ENCODE assay signal across 29 cellular contexts in the genomic region with DNA sequence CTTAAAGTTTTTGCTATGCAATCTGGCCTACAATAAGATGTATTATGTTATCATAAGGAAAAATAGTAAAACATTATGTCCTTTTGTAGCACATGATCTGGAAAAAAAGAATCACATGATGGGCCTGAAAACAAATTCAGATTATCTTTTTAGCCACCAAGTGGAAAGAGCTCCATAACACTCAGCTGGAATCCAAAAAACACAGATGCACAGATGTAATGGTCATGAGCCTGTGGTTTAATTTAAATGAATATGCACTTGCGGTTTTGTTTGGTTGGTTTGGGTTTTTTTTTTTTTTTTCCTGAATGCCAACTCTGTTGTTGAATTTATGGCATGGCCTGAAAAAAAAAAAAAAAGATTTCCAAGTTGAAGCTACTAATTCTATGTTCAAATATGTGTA. TPM values are rescaled to one million over a fixed set of nuclear protein-coding genes. Genes with fewer than 3 reads are reported as not detected.
"Had no signal": no experiment of that assay in that cellular context is flagged by ENCODE, and none has a peak within 500 bp of the region (broad histone marks: within the 10 kb centered on the region; RNA-seq: fewer than 3 reads in every experiment).

No MANE protein-coding gene starts in this region.

- H3K4me3 Mint-ChIP-seq: activated CD4-positive, alpha-beta memory T cell treated with anti-CD3 and anti-CD28 coated beads for 36 hours; activated CD4-positive, alpha-beta T cell treated with anti-CD3 and anti-CD28 coated beads for 36 hours; activated naive CD4-positive, alpha-beta T cell treated with anti-CD3 and anti-CD28 coated beads, Interleukin-2, amount 10 ng/mL, durations not matched to agents 7 days and 5 days; activated naive CD8-positive, alpha-beta T cell; activated naive CD8-positive, alpha-beta T cell treated with anti-CD3 and anti-CD28 coated beads, Interleukin-2, amount 50 U/mL, for 24 hours; T-helper 1 cell treated with Interleukin-12 subunit alpha and Interleukin-12 subunit beta and Interleukin-4 antibody, amounts not matched to agents 30 μg/mL and 1 μg/mL, for 36 hours; T-helper 2 cell treated with Interferon-gamma antibody and Interleukin-4, amounts not matched to agents 5 μg/mL and 100 μg/mL, for 36 hours had no signal

- H3K4me3 ChIP-seq: PC-9, SK-N-MC had no signal

- H3K27ac Mint-ChIP-seq: activated CD4-positive, alpha-beta memory T cell treated with anti-CD3 and anti-CD28 coated beads for 36 hours; activated CD4-positive, alpha-beta T cell treated with anti-CD3 and anti-CD28 coated beads for 36 hours; activated naive CD4-positive, alpha-beta T cell treated with anti-CD3 and anti-CD28 coated beads, Interleukin-2, amount 10 ng/mL, durations not matched to agents 7 days and 5 days; activated naive CD8-positive, alpha-beta T cell; activated naive CD8-positive, alpha-beta T cell treated with anti-CD3 and anti-CD28 coated beads, Interleukin-2, amount 50 U/mL, for 24 hours; brain; T-helper 1 cell treated with Interleukin-12 subunit alpha and Interleukin-12 subunit beta and Interleukin-4 antibody, amounts not matched to agents 30 μg/mL and 1 μg/mL, for 36 hours; T-helper 2 cell treated with Interferon-gamma antibody and Interleukin-4, amounts not matched to agents 5 μg/mL and 100 μg/mL, for 36 hours had no signal

- H2AFZ ChIP-seq: PC-9 had no signal

- H3K36me3 Mint-ChIP-seq: activated CD4-positive, alpha-beta memory T cell treated with anti-CD3 and anti-CD28 coated beads for 36 hours; activated naive CD8-positive, alpha-beta T cell; brain had no signal

- FAIRE-seq: colon, RCC 7860, TTC549 had no signal

- H3K9me3 Mint-ChIP-seq: activated naive CD8-positive, alpha-beta T cell treated with anti-CD3 and anti-CD28 coated beads, Interleukin-2, amount 50 U/mL, for 24 hours; T-helper 2 cell treated with Interferon-gamma antibody and Interleukin-4, amounts not matched to agents 5 μg/mL and 100 μg/mL, for 36 hours had no signal

- DNase-seq: activated CD4-positive, alpha-beta memory T cell treated with anti-CD3 and anti-CD28 coated beads for 36 hours; activated CD4-positive, alpha-beta T cell treated with anti-CD3 and anti-CD28 coated beads for 36 hours; activated CD4-positive, alpha-beta T cell treated with anti-CD3 and anti-CD28 coated beads, Interleukin-2, amount 50 U/mL, for 1 hour; activated CD8-positive, alpha-beta memory T cell treated with anti-CD3 and anti-CD28 coated beads, Interleukin-2, amount 50 U/mL, for 4 hours; activated effector memory CD4-positive, alpha-beta T cell treated with Interleukin-2 at 50 U/mL for 16 hours; activated naive CD4-positive, alpha-beta T cell treated with anti-CD3 and anti-CD28 coated beads, Interleukin-2, amount 10 ng/mL, durations not matched to agents 7 days and 5 days; activated naive CD8-positive, alpha-beta T cell treated with anti-CD3 and anti-CD28 coated beads, Interleukin-2, amount 50 U/mL, for 24 hours; activated T-cell treated with anti-CD3 and anti-CD28 coated beads, Interleukin-2, amount 50 U/mL, for 48 hours; anterior cingulate cortex; central memory CD4-positive, alpha-beta T cell; NCI-H1105; NCI-H1417 treated with DMSO at 0.1 percent for 48 hours; NCI-H1930; NCI-H2081 treated with DMSO at 0.1 percent for 48 hours; NCI-H2171; NCI-H524; NCI-H69; NCI-H82; PC-9; Right ventricle myocardium superior had no signal

- H3K4me2 ChIP-seq: PC-9 had no signal

- H3K27ac ChIP-seq: PC-9, SK-N-MC had no signal

RNA-seq across cellular contexts. Expression of gene KCNC2, which starts 4.1 kb away (rescaled TPM):
- total RNA-seq: activated CD4-positive, alpha-beta memory T cell treated with anti-CD3 and anti-CD28 coated beads for 36 hours; activated CD4-positive, alpha-beta T cell treated with anti-CD3 and anti-CD28 coated beads for 36 hours; M059J; PC-9; Right ventricle myocardium superior had no signal
